In genomic region chr2:48548871-48549270, GRCh38 we compare ENCODE assay signal across 22 cellular contexts. TPM values are rescaled to one million over a fixed set of nuclear protein-coding genes. Genes with fewer than 3 reads are reported as not detected.
DNase-seq lines count a peak whose midpoint lies in the region; ATAC-seq, FAIRE-seq and TF ChIP-seq lines count a peak whose summit lies in the region.
"Had no signal": no experiment of that assay in that cellular context is flagged by ENCODE, and none has a peak within 500 bp of the region (broad histone marks: within the 10 kb centered on the region; RNA-seq: fewer than 3 reads in every experiment).

No MANE protein-coding gene starts in this region.

- peak overlapping the region; percentile 36 for H3K27ac Mint-ChIP-seq in osteocyte (ENCODE audit: unreplicated experiment)
- H3K27ac Mint-ChIP-seq: activated naive CD4-positive, alpha-beta T cell treated with anti-CD3 and anti-CD28 coated beads, Interleukin-2, amount 10 ng/mL, durations not matched to agents 7 days and 5 days; CD4-positive, alpha-beta T cell; IgD-negative memory B cell; natural killer cell had no signal

- H2AFZ ChIP-seq in fibroblast of lung (ENCODE audit: low read length) = no peak overlapping the region

- no peak for FAIRE-seq in HTR-8/SVneo (lab: Jason Lieb, UNC)

- H3K79me2 ChIP-seq in fibroblast of lung (ENCODE audit: control insufficient read depth, insufficient read depth, low read length) = no peaks in the 10 kb centered on the region

- WGBS in right cardiac atrium = 70% methylated on average over 5 of the region's 5 CpGs
- WGBS in heart right ventricle, 2 donors = 84 to 90% methylated on average over 5 of the region's 5 CpGs

- H3K4me3 Mint-ChIP-seq in osteocyte (ENCODE audit: unreplicated experiment) = no peak overlapping the region
- H3K4me3 Mint-ChIP-seq: activated naive CD4-positive, alpha-beta T cell treated with anti-CD3 and anti-CD28 coated beads, Interleukin-2, amount 10 ng/mL, durations not matched to agents 7 days and 5 days; CD4-positive, alpha-beta T cell; IgD-negative memory B cell; natural killer cell had no signal

- no peak for TF ChIP-seq CTCF in heart right ventricle (IDR thresholded peaks at IDR 0.05)
- no peak for TF ChIP-seq CTCF in fibroblast of lung (conservative IDR thresholded peaks at IDR 0.05 in 1 of 2, IDR thresholded peaks at IDR 0.05 in 1 of 2; ENCODE audit: low read depth in 1 of 2, low read length in 2 of 2)
- no peak for TF ChIP-seq CTCF in osteocyte (IDR thresholded peaks at IDR 0.05)

- H3K4me2 ChIP-seq in fibroblast of lung (ENCODE audit: extremely low read depth, insufficient read depth, low read length) = no peak overlapping the region

- H3K27ac ChIP-seq in right cardiac atrium (ENCODE audit: low read length) (no peak overlapping the region), heart right ventricle (no peak overlapping the region), fibroblast of lung (ENCODE audit: insufficient read depth, low read length) (no peak overlapping the region)
- H3K27ac ChIP-seq: right lobe of liver had no signal

- H3K4me3 ChIP-seq in right cardiac atrium (ENCODE audit: low read length) = no peak overlapping the region
- no peak overlapping the region for H3K4me3 ChIP-seq in heart right ventricle
- H3K4me3 ChIP-seq in fibroblast of lung (replicated peaks in 1 of 4; ENCODE audit: control extremely low read depth in 1 of 4, insufficient read depth in 1 of 4, low read depth in 3 of 4, low read length in 4 of 4) = no peak overlapping the region
- H3K4me3 ChIP-seq: right lobe of liver, tibial artery had no signal

- peaks cover 19% of the 10 kb centered on the region for H3K36me3 Mint-ChIP-seq in osteocyte (ENCODE audit: unreplicated experiment)
- H3K36me3 Mint-ChIP-seq: activated naive CD4-positive, alpha-beta T cell treated with anti-CD3 and anti-CD28 coated beads, Interleukin-2, amount 10 ng/mL, durations not matched to agents 7 days and 5 days; IgD-negative memory B cell; natural killer cell had no signal

- intact Hi-C loops in right cardiac atrium (cut with DNase I) = no loop called here
- intact Hi-C loops in heart right ventricle (cut with DNase I) = no loop called here

- H3K27me3 ChIP-seq in right cardiac atrium (ENCODE audit: control insufficient read depth, insufficient read depth) (no peaks in the 10 kb centered on the region), heart right ventricle (no peaks in the 10 kb centered on the region), fibroblast of lung (ENCODE audit: control insufficient read depth, insufficient read depth, low read length) (no peaks in the 10 kb centered on the region)
- H3K27me3 ChIP-seq: right lobe of liver, tibial artery had no signal

- peak; percentile 20 to 53 for ATAC-seq in right cardiac atrium
- no peak for ATAC-seq in heart right ventricle
- ATAC-seq: natural killer cell, right lobe of liver had no signal

- no peaks in the 10 kb centered on the region for H3K9me3 ChIP-seq in right cardiac atrium (ENCODE audit: control insufficient read depth, low read length)
- H3K9me3 ChIP-seq in heart right ventricle = no peaks in the 10 kb centered on the region
- no peaks in the 10 kb centered on the region for H3K9me3 ChIP-seq in fibroblast of lung (ENCODE audit: control insufficient read depth, insufficient read depth, low read depth, low read length)
- H3K9me3 ChIP-seq: right lobe of liver, tibial artery had no signal

- no peak overlapping the region for H3K9ac ChIP-seq in fibroblast of lung (ENCODE audit: insufficient read depth, low read length)

- no peaks in the 10 kb centered on the region for H4K20me1 ChIP-seq in fibroblast of lung (ENCODE audit: control insufficient read depth, extremely low read depth, insufficient read depth, low read length)

- no peaks in the 10 kb centered on the region for H3K9me3 Mint-ChIP-seq in osteocyte (ENCODE audit: unreplicated experiment)
- H3K9me3 Mint-ChIP-seq: activated naive CD4-positive, alpha-beta T cell treated with anti-CD3 and anti-CD28 coated beads, Interleukin-2, amount 10 ng/mL, durations not matched to agents 7 days and 5 days; CD4-positive, alpha-beta T cell; IgD-negative memory B cell; natural killer cell had no signal

- peaks cover 0 to 4% (median 0%) of the 10 kb centered on the region in 9 donors for H3K36me3 ChIP-seq in heart right ventricle
- no peaks in the 10 kb centered on the region for H3K36me3 ChIP-seq in fibroblast of lung (ENCODE audit: control insufficient read depth, insufficient read depth, low read length)
- H3K36me3 ChIP-seq: right lobe of liver, tibial artery had no signal

- DNase-seq in right cardiac atrium = no peak
- DNase-seq in heart right ventricle = no peak
- peak; percentile 33 to 92 for DNase-seq in fibroblast of lung (ENCODE audit: low read depth in 2 of 2)
- no peak for DNase-seq in osteocyte (ENCODE audit: extremely low spot score, unreplicated experiment)
- no peak for DNase-seq in A172 (ENCODE audit: low spot score)
- DNase-seq in NCI-H69 (lab: John Stamatoyannopoulos, UW) = no peak
- no peak for DNase-seq in OCI-M1 (lab: John Stamatoyannopoulos, UW)
- no peak for DNase-seq in HTR-8/SVneo (ENCODE audit: insufficient read length, low spot score)
- DNase-seq: 8988T; activated naive CD4-positive, alpha-beta T cell treated with anti-CD3 and anti-CD28 coated beads, Interleukin-2, amount 10 ng/mL, durations not matched to agents 7 days and 5 days; CD4-positive, alpha-beta T cell; DMS79; effector memory CD4-positive, alpha-beta T cell; foreskin fibroblast; natural killer cell; NCI-H2081 treated with DMSO at 0.1 percent for 48 hours; NCI-H526 treated with DMSO at 0.1 percent for 48 hours; right lobe of liver; stimulated activated CD4-positive, alpha-beta T cell treated with anti-CD3 and anti-CD28 coated beads, Interleukin-2, amount 100 ng/mL, for 24 hours; T-helper 9 cell; tibial artery had no signal

- H3K4me1 ChIP-seq in right cardiac atrium (ENCODE audit: control insufficient read depth, insufficient read depth, low read length) (peaks cover 6% of the 10 kb centered on the region), heart right ventricle (peaks cover 0 to 30% (median 4%) of the 10 kb centered on the region in 9 donors), fibroblast of lung (ENCODE audit: control insufficient read depth, extremely low read depth, insufficient read depth, low read length) (no peaks in the 10 kb centered on the region)
- H3K4me1 ChIP-seq: right lobe of liver had no signal

- no peaks in the 10 kb centered on the region for H3K27me3 Mint-ChIP-seq in osteocyte (ENCODE audit: unreplicated experiment)
- H3K27me3 Mint-ChIP-seq: activated naive CD4-positive, alpha-beta T cell treated with anti-CD3 and anti-CD28 coated beads, Interleukin-2, amount 10 ng/mL, durations not matched to agents 7 days and 5 days; CD4-positive, alpha-beta T cell; IgD-negative memory B cell had no signal

- H3K4me1 Mint-ChIP-seq in osteocyte (ENCODE audit: unreplicated experiment) = peaks cover 27% of the 10 kb centered on the region
- H3K4me1 Mint-ChIP-seq: activated naive CD4-positive, alpha-beta T cell treated with anti-CD3 and anti-CD28 coated beads, Interleukin-2, amount 10 ng/mL, durations not matched to agents 7 days and 5 days; natural killer cell had no signal

RNA-seq across cellular contexts. Expression of gene STON1, which starts 18.9 kb away (rescaled TPM):
- 10 to 100 TPM in 3 of 4 donors, 1 to 10 TPM in 1; 8.8 to 18.0 (median 13.1) TPM for total RNA-seq in right cardiac atrium
- 5.9 TPM for polyA plus RNA-seq in right cardiac atrium
- total RNA-seq in heart right ventricle = 1 to 10 TPM; 2.8 to 8.9 (median 4.5) TPM
- 1 to 10 TPM; 2.2 to 4.5 TPM for polyA plus RNA-seq in heart right ventricle
- total RNA-seq in fibroblast of lung = 12.1 and 16.7 TPM in 2 replicates
- polyA plus RNA-seq in fibroblast of lung = 5.5 and 11.3 TPM in 2 replicates
- polyA plus RNA-seq in fibroblast of lung (2012) = 3.3 and 6.4 TPM in 2 replicates
- 2.5 and 3.4 TPM in 2 replicates for polyA minus RNA-seq in fibroblast of lung (ENCODE audit: low replicate concordance)
- total RNA-seq in osteocyte = 37.5 and 38.0 TPM in 2 replicates
- total RNA-seq in A172 (2014; rRNA removed; shearing (Covaris generic)) = 2.5 and 3.4 TPM in 2 replicates

Comparison
In these comparisons a context has a peak if more than half of its experiments do, and no peak if none do; other contexts are left out.
1. ATAC-seq: peak in right cardiac atrium (2 of 2); none in heart right ventricle (0 of 8).
2. DNase-seq: peak in fibroblast of lung (2 of 2); none in right cardiac atrium (0 of 3), heart right ventricle (0 of 2), osteocyte (single experiment), A172 (single experiment), NCI-H69 (single experiment), OCI-M1 (single experiment) and HTR-8/SVneo (single experiment).